Comparison of ENCODE assay signal across 9 cellular contexts in the genomic region with DNA sequence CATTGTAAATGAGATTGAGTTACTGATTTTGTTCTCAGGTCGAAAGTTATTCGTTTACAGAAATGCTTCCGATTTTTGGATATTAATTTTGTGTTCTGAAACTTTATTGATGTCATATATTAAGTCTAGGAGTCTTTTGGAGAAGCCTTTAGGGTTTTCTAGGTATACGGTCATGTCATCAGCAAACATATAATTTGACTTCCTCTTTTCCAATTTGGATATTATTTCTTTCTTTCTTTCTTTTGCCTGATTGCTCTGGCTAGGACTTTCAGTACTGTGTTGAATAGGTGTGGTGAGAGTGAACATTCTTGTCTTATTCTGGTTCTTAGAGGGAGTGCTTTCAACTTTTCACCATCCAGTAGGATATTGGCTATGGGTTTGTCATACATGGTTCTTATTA. TPM values are rescaled to one million over a fixed set of nuclear protein-coding genes. Genes with fewer than 3 reads are reported as not detected.
"Had no signal": no experiment of that assay in that cellular context is flagged by ENCODE, and none has a peak within 500 bp of the region (broad histone marks: within the 10 kb centered on the region; RNA-seq: fewer than 3 reads in every experiment).

No MANE protein-coding gene starts in this region.

- DNase-seq: GDM1, GF-D8 had no signal

- FAIRE-seq: G401.6, GM12878, GM12891, GM12892, GM18507, GM19239 had no signal

- H3K4me3 ChIP-seq: GM12878 had no signal

- ATAC-seq: GM12878 had no signal

RNA-seq across cellular contexts. Expression of a gene that starts 35.4 kb away (rescaled TPM):
- total RNA-seq: G401 had no signal
